In genomic region chr7:121126801-121127534, GRCh38 we compare ENCODE assay signal across 9 cellular contexts.
A peak's percentile ranks its signal among the peaks of the same experiment; 100 is the strongest.
DNase-seq lines count a peak whose midpoint lies in the region; ATAC-seq and TF ChIP-seq lines count a peak whose summit lies in the region.
"Had no signal": no experiment of that assay in that cellular context is flagged by ENCODE, and none has a peak within 500 bp of the region (broad histone marks: within the 10 kb centered on the region; RNA-seq: fewer than 3 reads in every experiment).

No MANE protein-coding gene starts in this region.

- H3K27me3 ChIP-seq in IMR-90 (ENCODE audit: control insufficient read depth, insufficient read depth, low read length) (no peaks in the 10 kb centered on the region), hepatocyte (no peaks in the 10 kb centered on the region), adrenal gland (no peaks in the 10 kb centered on the region)

- H3K79me1 ChIP-seq in IMR-90 (ENCODE audit: low read depth in 1 of 2, low read length in 2 of 2), result peaks cover 0 to 5% of the 10 kb centered on the region in 2 experiments; a peak in 1 of 4 replicates

- peak; percentile 22 for DNase-seq in DMS153 treated with DMSO at 0.1 percent for 48 hours (lab: John Stamatoyannopoulos, UW; ENCODE audit: unreplicated experiment)
- DNase-seq in IMR-90, result peak; percentile 27
- peak; percentile 33 for DNase-seq in RPMI7951 (ENCODE audit: low read depth)
- DNase-seq in hepatocyte (ENCODE audit: low spot score), result no peak
- DNase-seq in HPDE6-E6E7 (ENCODE audit: extremely low spot score), result no peak
- no peak for DNase-seq in adrenal gland
- DNase-seq in ecto neural progenitor cell (ENCODE audit: low spot score), result no peak

- H4K20me1 ChIP-seq in IMR-90 (ENCODE audit: insufficient read depth, low read length), result no peaks in the 10 kb centered on the region
- no peaks in the 10 kb centered on the region for H4K20me1 ChIP-seq in hepatocyte (ENCODE audit: insufficient read depth, poor library complexity, severe bottlenecking)

- TF ChIP-seq CTCF in IMR-90 (conservative IDR thresholded peaks at IDR 0.05; ENCODE audit: low read depth, low read length) (0 out of 2 replicates have a peak, but pooled peaks have one; percentile 33), hepatocyte (IDR thresholded peaks at IDR 0.05; ENCODE audit: poor library complexity) (peak; percentile 49), adrenal gland (IDR thresholded peaks at IDR 0.05) (peak in 3 of 6 experiments; percentile 12 to 27 (median 26))

- ATAC-seq in IMR-90 (ENCODE audit: low read depth), result no peak
- ATAC-seq in HG02571 (IDR thresholded peaks at IDR 0.05; ENCODE audit: unreplicated experiment), result no peak

- H4K91ac ChIP-seq in IMR-90 (ENCODE audit: insufficient read depth, low read depth, low read length), result no peak overlapping the region

- intact Hi-C loops in IMR-90 (cut with micrococcal nuclease) (loop anchor here (5.0 to 10.0 kb wide), 3 partner anchors 210 to 868 kb away; no protein-coding TSS in a partner anchor), adrenal gland (cut with DNase I) (no loop called here)

- no peaks in the 10 kb centered on the region for H3K9me2 ChIP-seq in hepatocyte (replicated peaks; ENCODE audit: insufficient read depth)

- H3K4ac ChIP-seq in IMR-90 (ENCODE audit: low read depth, low read length), result no peak overlapping the region

- H3K9me3 ChIP-seq in IMR-90 (ENCODE audit: control insufficient read depth, insufficient read depth, low read length) (no peaks in the 10 kb centered on the region), hepatocyte (ENCODE audit: low read depth) (no peaks in the 10 kb centered on the region), adrenal gland (replicated peaks in 1 of 3) (no peaks in the 10 kb centered on the region)

- dilution Hi-C loops in IMR-90 (cut with HindIII; ENCODE audit: low sequenced_read_pairs, unreplicated experiment), result no loop called here

- WGBS in IMR-90 (ENCODE audit: extremely low coverage in 2 of 2, insufficient read length in 1 of 2), 2 experiments, result no CpG with 5 or more reads among the region's 3 CpGs
- WGBS in hepatocyte (ENCODE audit: low lambda C conversion rate, missing lambda C conversion rate), result 70% methylated on average over 3 of the region's 3 CpGs
- WGBS in adrenal gland, 4 donors, result 59 to 65% (median 64%) methylated on average over 3 of the region's 3 CpGs

- peak; percentile 42 for TF ChIP-seq RAD21 in IMR-90 (IDR thresholded peaks at IDR 0.05; ENCODE audit: low read length)

- BruUV-seq in IMR-90 (replicated peaks; lab: Mats Ljungman, UMichigan), result no TSS peak

- no peak overlapping the region for H3K9ac ChIP-seq in IMR-90 (ENCODE audit: low read depth, low read length)

- H2AK9ac ChIP-seq in IMR-90 (replicated peaks; ENCODE audit: low read depth, low read length, poor library complexity), result no peak overlapping the region

- H2AFZ ChIP-seq in IMR-90 (replicated peaks; ENCODE audit: low read length, poor library complexity) (no peak overlapping the region), hepatocyte (no peak overlapping the region)

- no peak overlapping the region for H2AK5ac ChIP-seq in IMR-90 (ENCODE audit: low read depth, low read length)

- H3K4me2 ChIP-seq in IMR-90 (ENCODE audit: low read depth, low read length) (no peak overlapping the region), hepatocyte (no peak overlapping the region)

- peak overlapping the region; percentile 26 for H2BK5ac ChIP-seq in IMR-90 (ENCODE audit: low read depth, low read length, poor library complexity, severe bottlenecking)

- H2BK15ac ChIP-seq in IMR-90 (ENCODE audit: low read depth, low read length), result no peak overlapping the region

- no peaks in the 10 kb centered on the region for H3K9me1 ChIP-seq in IMR-90 (ENCODE audit: insufficient read depth, low read length)

- H3K27ac ChIP-seq in IMR-90 (ENCODE audit: insufficient read depth, low read length) (no peak overlapping the region), hepatocyte (no peak overlapping the region), adrenal gland (no peak overlapping the region)
- H3K27ac ChIP-seq: SK-N-MC had no signal

- TF ChIP-seq POLR2A in IMR-90 (IDR thresholded peaks at IDR 0.05; ENCODE audit: low read depth, low read length) (no peak), adrenal gland (IDR thresholded peaks at IDR 0.05) (no peak)

- H3K4me1 ChIP-seq in IMR-90 (ENCODE audit: control insufficient read depth, insufficient read depth, low read length), result no peaks in the 10 kb centered on the region
- H3K4me1 ChIP-seq in hepatocyte (ENCODE audit: insufficient read depth), result no peaks in the 10 kb centered on the region
- H3K4me1 ChIP-seq in adrenal gland (replicated peaks in 1 of 2), result no peaks in the 10 kb centered on the region

- no peak overlapping the region for H3K23ac ChIP-seq in IMR-90 (ENCODE audit: low read depth, low read length)

- H3K36me3 ChIP-seq in IMR-90 (ENCODE audit: control insufficient read depth, insufficient read depth, low read length) (peaks cover 2% of the 10 kb centered on the region), hepatocyte (replicated peaks; ENCODE audit: insufficient read depth, low read depth) (no peaks in the 10 kb centered on the region), adrenal gland (replicated peaks in 1 of 2) (no peaks in the 10 kb centered on the region)

- in situ Hi-C loops in IMR-90 (cut with MboI; ENCODE audit: low sequenced_read_pairs), result loop anchor here (10.0 to 25.0 kb wide), 2 partner anchors 210 to 418 kb away; partner anchors contain the start of gene WNT16

- H4K5ac ChIP-seq in IMR-90 (ENCODE audit: low read depth, low read length), result no peak overlapping the region

- POLR2A ChIA-PET in IMR-90 (lab: Charles Lee; ENCODE audit: unreplicated experiment), result no interaction called here

- no peaks in the 10 kb centered on the region for H3K79me2 ChIP-seq in hepatocyte

- no peak overlapping the region for H2BK120ac ChIP-seq in IMR-90 (ENCODE audit: low read depth, low read length)

- CTCF ChIA-PET in IMR-90 (lab: Yijun Ruan, JAX), result interaction anchor here (0.7 kb wide), 2 partner anchors 110 to 335 kb away, joined by 3 read pairs; no protein-coding TSS in a partner anchor

- H3K18ac ChIP-seq in IMR-90 (ENCODE audit: low read depth, low read length), result no peak overlapping the region

- no peak overlapping the region for H3K56ac ChIP-seq in IMR-90 (ENCODE audit: extremely low read depth, insufficient read depth, low read length)

- H4K8ac ChIP-seq in IMR-90 (ENCODE audit: low read depth in 2 of 2, low read length in 2 of 2), result no peak overlapping the region

- no peak overlapping the region for H2BK20ac ChIP-seq in IMR-90 (ENCODE audit: low read depth, low read length)

- H3K14ac ChIP-seq in IMR-90 (replicated peaks; ENCODE audit: low read depth, low read length), result no peak overlapping the region

- no peak overlapping the region for H3K4me3 ChIP-seq in IMR-90 (ENCODE audit: insufficient read depth, low read depth, low read length)
- H3K4me3 ChIP-seq in hepatocyte, result no peak overlapping the region
- no peak overlapping the region for H3K4me3 ChIP-seq in adrenal gland
- H3K4me3 ChIP-seq: SK-N-MC had no signal

TF ChIP-seq in IMR-90, 13 proteins besides CTCF, POLR2A, EP300 and RAD21:
- TF ChIP-seq RFX5 (IDR thresholded peaks at IDR 0.05; ENCODE audit: low read depth, low read length) (no peak), USF2 (IDR thresholded peaks at IDR 0.05; ENCODE audit: low read depth, low read length) (no peak), SMC3 (IDR thresholded peaks at IDR 0.05; ENCODE audit: low read depth, low read length) (0 out of 2 replicates have a peak, but pooled peaks have one; percentile 14), ELK1 (IDR thresholded peaks at IDR 0.05; ENCODE audit: borderline replicate concordance, low read depth, low read length) (no peak), NFE2L2 (IDR thresholded peaks at IDR 0.05; ENCODE audit: low read depth, low read length) (no peak)
TF ChIP-seq in IMR-90: peak in this region for 1.

Comparison
In these comparisons a context has a peak if more than half of its experiments do, and no peak if none do; other contexts are left out.
1. DNase-seq: peak in DMS153 treated with DMSO at 0.1 percent for 48 hours (single experiment), IMR-90 (single experiment) and RPMI7951 (single experiment); none in hepatocyte (single experiment), HPDE6-E6E7 (single experiment), adrenal gland (0 of 7) and ecto neural progenitor cell (single experiment).